In genomic region chr6:11462742-11463414, GRCh38 we compare ENCODE assay signal across 18 cellular contexts.
DNase-seq lines count a peak whose midpoint lies in the region; ATAC-seq, FAIRE-seq and TF ChIP-seq lines count a peak whose summit lies in the region.
"Had no signal": no experiment of that assay in that cellular context is flagged by ENCODE, and none has a peak within 500 bp of the region (broad histone marks: within the 10 kb centered on the region; RNA-seq: fewer than 3 reads in every experiment).

No MANE protein-coding gene starts in this region.

- TF ChIP-seq CTCF in epithelial cell of esophagus (IDR thresholded peaks at IDR 0.05; ENCODE audit: insufficient read depth, low read depth, low read length, missing control alignments): no peak

- FAIRE-seq in small intestine (lab: Jason Lieb, UNC): no peak

- 78 to 84% (median 79%) methylated on average over 11 of the region's 11 CpGs for WGBS in small intestine, 3 donors

- H3K4me3 Mint-ChIP-seq in naive thymus-derived CD4-positive, alpha-beta T cell: no peak overlapping the region
- no peak overlapping the region for H3K4me3 Mint-ChIP-seq in effector memory CD8-positive, alpha-beta T cell
- H3K4me3 Mint-ChIP-seq: activated CD4-positive, alpha-beta T cell treated with anti-CD3 and anti-CD28 coated beads, Interleukin-2, amount 10 ng/mL, durations not matched to agents 24 days and 14 days; CD8-positive, alpha-beta T cell; stimulated activated naive B cell treated with anti-CD40 and anti-IgM and Interleukin-4, amounts not matched to agents 10 μg/mL and 1 μg/mL and 100 μg/mL, for 72 hours had no signal

- ATAC-seq in naive thymus-derived CD4-positive, alpha-beta T cell: peak; percentile 31
- no peak for ATAC-seq in effector memory CD8-positive, alpha-beta T cell (replicated peaks)
- ATAC-seq: CD8-positive, alpha-beta T cell; mucosa of descending colon; stimulated activated naive B cell treated with anti-CD40 and anti-IgM and Interleukin-4, amounts not matched to agents 10 μg/mL and 1 μg/mL and 100 μg/mL, for 72 hours had no signal

- intact Hi-C loops in naive thymus-derived CD4-positive, alpha-beta T cell (cut with micrococcal nuclease): no loop called here

- no peaks in the 10 kb centered on the region for H3K27me3 ChIP-seq in naive thymus-derived CD4-positive, alpha-beta T cell (ENCODE audit: control insufficient read depth in 2 of 2, insufficient read depth in 2 of 2, low read length in 2 of 2)
- no peaks in the 10 kb centered on the region for H3K27me3 ChIP-seq in small intestine (ENCODE audit: control insufficient read depth in 2 of 2, insufficient read depth in 2 of 2, low read length in 2 of 2)
- H3K27me3 ChIP-seq: adrenal gland, dorsolateral prefrontal cortex had no signal

- peaks cover 0 to 3% (median 0%) of the 10 kb centered on the region in 11 donors for H3K9me3 Mint-ChIP-seq in naive thymus-derived CD4-positive, alpha-beta T cell
- no peaks in the 10 kb centered on the region for H3K9me3 Mint-ChIP-seq in effector memory CD8-positive, alpha-beta T cell
- H3K9me3 Mint-ChIP-seq: CD8-positive, alpha-beta T cell had no signal

- no peaks in the 10 kb centered on the region for H3K36me3 ChIP-seq in naive thymus-derived CD4-positive, alpha-beta T cell (ENCODE audit: control insufficient read depth in 2 of 3, insufficient read depth in 3 of 3, low read length in 3 of 3)
- no peaks in the 10 kb centered on the region for H3K36me3 ChIP-seq in small intestine (ENCODE audit: control insufficient read depth in 2 of 2, insufficient read depth in 2 of 2, low read length in 2 of 2)
- H3K36me3 ChIP-seq: adrenal gland had no signal

- H3K4me1 ChIP-seq in naive thymus-derived CD4-positive, alpha-beta T cell (ENCODE audit: control insufficient read depth in 2 of 2, insufficient read depth in 2 of 2, low read length in 2 of 2): peaks cover 3 to 8% of the 10 kb centered on the region in 2 donors
- no peaks in the 10 kb centered on the region for H3K4me1 ChIP-seq in small intestine (ENCODE audit: control insufficient read depth in 2 of 2, insufficient read depth in 1 of 2, low read depth in 1 of 2, low read length in 1 of 2)
- H3K4me1 ChIP-seq: adrenal gland had no signal

- POLR2A ChIA-PET in naive thymus-derived CD4-positive, alpha-beta T cell (lab: Charles Lee): no interaction called here

- H3K27ac Mint-ChIP-seq in naive thymus-derived CD4-positive, alpha-beta T cell: no peak overlapping the region
- H3K27ac Mint-ChIP-seq in effector memory CD8-positive, alpha-beta T cell: no peak overlapping the region
- H3K27ac Mint-ChIP-seq: activated CD4-positive, alpha-beta T cell treated with anti-CD3 and anti-CD28 coated beads, Interleukin-2, amount 10 ng/mL, durations not matched to agents 24 days and 14 days; CD8-positive, alpha-beta T cell had no signal

- CTCF ChIA-PET in naive thymus-derived CD4-positive, alpha-beta T cell (lab: Charles Lee): no interaction called here

- H3K4me3 ChIP-seq in epithelial cell of esophagus (ENCODE audit: low read length) (no peak overlapping the region), small intestine (ENCODE audit: low read depth in 1 of 2, low read length in 2 of 2) (no peak overlapping the region)
- no peak overlapping the region for H3K4me3 ChIP-seq in naive thymus-derived CD4-positive, alpha-beta T cell (ENCODE audit: low read length)
- H3K4me3 ChIP-seq: adrenal gland, dorsolateral prefrontal cortex, mucosa of descending colon, PC-9 had no signal

- H3K4me1 Mint-ChIP-seq in naive thymus-derived CD4-positive, alpha-beta T cell: peaks cover 4 to 27% (median 10%) of the 10 kb centered on the region in 7 donors
- peaks cover 5 to 7% of the 10 kb centered on the region in 2 donors for H3K4me1 Mint-ChIP-seq in effector memory CD8-positive, alpha-beta T cell (ENCODE audit: low read depth in 2 of 2)

- no peaks in the 10 kb centered on the region for H3K36me3 Mint-ChIP-seq in naive thymus-derived CD4-positive, alpha-beta T cell
- no peaks in the 10 kb centered on the region for H3K36me3 Mint-ChIP-seq in effector memory CD8-positive, alpha-beta T cell (ENCODE audit: insufficient read depth)
- H3K36me3 Mint-ChIP-seq: CD8-positive, alpha-beta T cell had no signal

- H3K9me3 ChIP-seq in naive thymus-derived CD4-positive, alpha-beta T cell (ENCODE audit: control insufficient read depth in 2 of 3, low read length in 3 of 3): no peaks in the 10 kb centered on the region
- H3K9me3 ChIP-seq in small intestine (ENCODE audit: control insufficient read depth, low read depth): no peaks in the 10 kb centered on the region
- H3K9me3 ChIP-seq: adrenal gland, mucosa of descending colon had no signal

- DNase-seq in HuH-7 (ENCODE audit: low spot score) (peak; percentile 6), SIG-M5 treated with dmso at 0.1 percent for 504 hours (lab: John Stamatoyannopoulos, UW; ENCODE audit: unreplicated experiment) (peak; percentile 87), epithelial cell of esophagus (ENCODE audit: low read depth) (peak; percentile 72), COLO829 (ENCODE audit: low spot score) (no peak), SK-N-DZ (ENCODE audit: low spot score) (no peak), small intestine (no peak)
- DNase-seq in naive thymus-derived CD4-positive, alpha-beta T cell: no peak
- DNase-seq in effector memory CD8-positive, alpha-beta T cell: no peak
- DNase-seq: activated CD4-positive, alpha-beta T cell treated with anti-CD3 and anti-CD28 coated beads, Interleukin-2, amount 10 ng/mL, durations not matched to agents 24 days and 14 days; adrenal gland; CD8-positive, alpha-beta T cell; dorsolateral prefrontal cortex; mucosa of descending colon; NCI-H1105 treated with DMSO at 0.1 percent for 48 hours; NCI-H524 treated with DMSO at 0.1 percent for 48 hours; PC-9; stimulated activated naive B cell treated with anti-CD40 and anti-IgM and Interleukin-4, amounts not matched to agents 10 μg/mL and 1 μg/mL and 100 μg/mL, for 72 hours had no signal

- H3K27ac ChIP-seq in naive thymus-derived CD4-positive, alpha-beta T cell (ENCODE audit: low read depth, low read length): no peak overlapping the region
- no peak overlapping the region for H3K27ac ChIP-seq in small intestine (ENCODE audit: low read depth in 1 of 2, low read length in 1 of 2)
- H3K27ac ChIP-seq: adrenal gland, dorsolateral prefrontal cortex, KMS-11, PC-9 had no signal

- no peaks in the 10 kb centered on the region for H3K27me3 Mint-ChIP-seq in naive thymus-derived CD4-positive, alpha-beta T cell
- no peaks in the 10 kb centered on the region for H3K27me3 Mint-ChIP-seq in effector memory CD8-positive, alpha-beta T cell
- H3K27me3 Mint-ChIP-seq: activated CD4-positive, alpha-beta T cell treated with anti-CD3 and anti-CD28 coated beads, Interleukin-2, amount 10 ng/mL, durations not matched to agents 24 days and 14 days; stimulated activated naive B cell treated with anti-CD40 and anti-IgM and Interleukin-4, amounts not matched to agents 10 μg/mL and 1 μg/mL and 100 μg/mL, for 72 hours had no signal

Comparison
In these comparisons a context has a peak if more than half of its experiments do, and no peak if none do; other contexts are left out.
1. DNase-seq: peak in HuH-7 (single experiment), SIG-M5 treated with dmso at 0.1 percent for 504 hours (single experiment) and epithelial cell of esophagus (single experiment); none in naive thymus-derived CD4-positive, alpha-beta T cell (0 of 9), effector memory CD8-positive, alpha-beta T cell (0 of 3), COLO829 (single experiment), SK-N-DZ (single experiment) and small intestine (single experiment).